ENCODE assay signal across 1 cellular context in the genomic region with DNA sequence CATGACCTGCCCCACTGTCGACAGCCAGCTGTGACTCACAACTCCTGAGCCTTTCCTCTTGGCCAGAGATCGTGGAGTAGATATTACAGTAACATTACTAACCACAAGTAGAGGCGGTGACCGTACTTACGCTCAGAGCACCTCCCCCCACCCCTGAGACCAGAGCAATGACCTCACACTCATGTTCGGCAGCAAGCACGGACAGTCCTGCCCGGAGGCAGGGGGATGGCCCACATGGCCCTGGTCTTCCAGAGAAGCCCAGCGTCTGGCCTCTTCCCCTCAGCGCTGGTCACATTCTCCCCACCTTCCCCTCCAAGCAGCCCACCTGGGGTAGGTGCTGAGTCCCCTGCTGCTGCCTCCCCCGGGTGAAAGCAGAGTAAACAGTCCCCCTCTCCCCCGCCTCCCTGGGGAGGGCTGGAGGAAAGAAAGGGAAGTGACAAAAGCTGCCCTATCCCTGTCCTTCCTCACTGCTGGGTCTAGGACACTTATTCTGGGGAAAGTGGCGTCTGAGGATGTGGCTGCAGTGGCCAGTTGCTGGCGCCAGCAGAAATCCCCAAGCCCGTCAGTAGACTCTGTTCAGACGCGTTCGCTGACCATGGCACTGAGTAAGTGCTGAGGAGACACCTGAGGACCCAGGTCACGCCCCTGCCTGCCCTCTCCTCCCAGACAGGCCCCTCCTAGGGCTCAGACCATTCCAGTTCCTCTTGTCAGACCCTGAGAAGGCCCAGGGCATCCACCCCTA.
TF ChIP-seq lines count a peak whose summit lies in the region.

No MANE protein-coding gene starts in this region.

TF ChIP-seq in HepG2, 621 proteins besides CTCF, POLR2A, EP300 and RAD21 (continued from another document and continues in another):
- TF ChIP-seq, protein P1, sequence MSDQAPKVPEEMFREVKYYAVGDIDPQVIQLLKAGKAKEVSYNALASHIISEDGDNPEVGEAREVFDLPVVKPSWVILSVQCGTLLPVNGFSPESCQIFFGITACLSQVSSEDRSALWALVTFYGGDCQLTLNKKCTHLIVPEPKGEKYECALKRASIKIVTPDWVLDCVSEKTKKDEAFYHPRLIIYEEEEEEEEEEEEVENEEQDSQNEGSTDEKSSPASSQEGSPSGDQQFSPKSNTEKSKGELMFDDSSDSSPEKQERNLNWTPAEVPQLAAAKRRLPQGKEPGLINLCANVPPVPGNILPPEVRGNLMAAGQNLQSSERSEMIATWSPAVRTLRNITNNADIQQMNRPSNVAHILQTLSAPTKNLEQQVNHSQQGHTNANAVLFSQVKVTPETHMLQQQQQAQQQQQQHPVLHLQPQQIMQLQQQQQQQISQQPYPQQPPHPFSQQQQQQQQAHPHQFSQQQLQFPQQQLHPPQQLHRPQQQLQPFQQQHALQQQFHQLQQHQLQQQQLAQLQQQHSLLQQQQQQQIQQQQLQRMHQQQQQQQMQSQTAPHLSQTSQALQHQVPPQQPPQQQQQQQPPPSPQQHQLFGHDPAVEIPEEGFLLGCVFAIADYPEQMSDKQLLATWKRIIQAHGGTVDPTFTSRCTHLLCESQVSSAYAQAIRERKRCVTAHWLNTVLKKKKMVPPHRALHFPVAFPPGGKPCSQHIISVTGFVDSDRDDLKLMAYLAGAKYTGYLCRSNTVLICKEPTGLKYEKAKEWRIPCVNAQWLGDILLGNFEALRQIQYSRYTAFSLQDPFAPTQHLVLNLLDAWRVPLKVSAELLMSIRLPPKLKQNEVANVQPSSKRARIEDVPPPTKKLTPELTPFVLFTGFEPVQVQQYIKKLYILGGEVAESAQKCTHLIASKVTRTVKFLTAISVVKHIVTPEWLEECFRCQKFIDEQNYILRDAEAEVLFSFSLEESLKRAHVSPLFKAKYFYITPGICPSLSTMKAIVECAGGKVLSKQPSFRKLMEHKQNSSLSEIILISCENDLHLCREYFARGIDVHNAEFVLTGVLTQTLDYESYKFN (CRISPR knock-in tag; conservative IDR thresholded peaks at IDR 0.05), result peak; percentile 42; the same call in 1 of the 2 replicates
- TF ChIP-seq, protein P2, sequence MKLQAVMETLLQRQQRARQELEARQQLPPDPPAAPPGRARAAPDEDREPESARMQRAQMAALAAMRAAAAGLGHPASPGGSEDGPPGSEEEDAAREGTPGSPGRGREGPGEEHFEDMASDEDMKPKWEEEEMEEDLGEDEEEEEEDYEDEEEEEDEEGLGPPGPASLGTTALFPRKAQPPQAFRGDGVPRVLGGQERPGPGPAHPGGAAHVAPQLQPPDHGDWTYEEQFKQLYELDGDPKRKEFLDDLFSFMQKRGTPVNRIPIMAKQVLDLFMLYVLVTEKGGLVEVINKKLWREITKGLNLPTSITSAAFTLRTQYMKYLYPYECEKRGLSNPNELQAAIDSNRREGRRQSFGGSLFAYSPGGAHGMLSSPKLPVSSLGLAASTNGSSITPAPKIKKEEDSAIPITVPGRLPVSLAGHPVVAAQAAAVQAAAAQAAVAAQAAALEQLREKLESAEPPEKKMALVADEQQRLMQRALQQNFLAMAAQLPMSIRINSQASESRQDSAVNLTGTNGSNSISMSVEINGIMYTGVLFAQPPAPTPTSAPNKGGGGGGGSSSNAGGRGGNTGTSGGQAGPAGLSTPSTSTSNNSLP (IDR thresholded peaks at IDR 0.05; ENCODE audit: low read depth, low read length), result peak; percentile 51; the same call in 1 of the 2 replicates
- TF ChIP-seq ELF3 (CRISPR knock-in tag; IDR thresholded peaks at IDR 0.05), result peak; percentile 85
- TF ChIP-seq, protein P3, sequence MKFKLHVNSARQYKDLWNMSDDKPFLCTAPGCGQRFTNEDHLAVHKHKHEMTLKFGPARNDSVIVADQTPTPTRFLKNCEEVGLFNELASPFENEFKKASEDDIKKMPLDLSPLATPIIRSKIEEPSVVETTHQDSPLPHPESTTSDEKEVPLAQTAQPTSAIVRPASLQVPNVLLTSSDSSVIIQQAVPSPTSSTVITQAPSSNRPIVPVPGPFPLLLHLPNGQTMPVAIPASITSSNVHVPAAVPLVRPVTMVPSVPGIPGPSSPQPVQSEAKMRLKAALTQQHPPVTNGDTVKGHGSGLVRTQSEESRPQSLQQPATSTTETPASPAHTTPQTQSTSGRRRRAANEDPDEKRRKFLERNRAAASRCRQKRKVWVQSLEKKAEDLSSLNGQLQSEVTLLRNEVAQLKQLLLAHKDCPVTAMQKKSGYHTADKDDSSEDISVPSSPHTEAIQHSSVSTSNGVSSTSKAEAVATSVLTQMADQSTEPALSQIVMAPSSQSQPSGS (CRISPR knock-in tag; IDR thresholded peaks at IDR 0.05), result peak; percentile 69; the same call in 1 of the 2 replicates
- TF ChIP-seq SMYD3 (CRISPR knock-in tag; IDR thresholded peaks at IDR 0.05), result no peak
- TF ChIP-seq, protein P4, sequence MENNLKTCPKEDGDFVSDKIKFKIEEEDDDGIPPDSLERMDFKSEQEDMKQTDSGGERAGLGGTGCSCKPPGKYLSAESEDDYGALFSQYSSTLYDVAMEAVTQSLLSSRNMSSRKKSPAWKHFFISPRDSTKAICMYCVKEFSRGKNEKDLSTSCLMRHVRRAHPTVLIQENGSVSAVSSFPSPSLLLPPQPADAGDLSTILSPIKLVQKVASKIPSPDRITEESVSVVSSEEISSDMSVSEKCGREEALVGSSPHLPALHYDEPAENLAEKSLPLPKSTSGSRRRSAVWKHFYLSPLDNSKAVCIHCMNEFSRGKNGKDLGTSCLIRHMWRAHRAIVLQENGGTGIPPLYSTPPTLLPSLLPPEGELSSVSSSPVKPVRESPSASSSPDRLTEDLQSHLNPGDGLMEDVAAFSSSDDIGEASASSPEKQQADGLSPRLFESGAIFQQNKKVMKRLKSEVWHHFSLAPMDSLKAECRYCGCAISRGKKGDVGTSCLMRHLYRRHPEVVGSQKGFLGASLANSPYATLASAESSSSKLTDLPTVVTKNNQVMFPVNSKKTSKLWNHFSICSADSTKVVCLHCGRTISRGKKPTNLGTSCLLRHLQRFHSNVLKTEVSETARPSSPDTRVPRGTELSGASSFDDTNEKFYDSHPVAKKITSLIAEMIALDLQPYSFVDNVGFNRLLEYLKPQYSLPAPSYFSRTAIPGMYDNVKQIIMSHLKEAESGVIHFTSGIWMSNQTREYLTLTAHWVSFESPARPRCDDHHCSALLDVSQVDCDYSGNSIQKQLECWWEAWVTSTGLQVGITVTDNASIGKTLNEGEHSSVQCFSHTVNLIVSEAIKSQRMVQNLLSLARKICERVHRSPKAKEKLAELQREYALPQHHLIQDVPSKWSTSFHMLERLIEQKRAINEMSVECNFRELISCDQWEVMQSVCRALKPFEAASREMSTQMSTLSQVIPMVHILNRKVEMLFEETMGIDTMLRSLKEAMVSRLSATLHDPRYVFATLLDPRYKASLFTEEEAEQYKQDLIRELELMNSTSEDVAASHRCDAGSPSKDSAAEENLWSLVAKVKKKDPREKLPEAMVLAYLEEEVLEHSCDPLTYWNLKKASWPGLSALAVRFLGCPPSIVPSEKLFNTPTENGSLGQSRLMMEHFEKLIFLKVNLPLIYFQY (CRISPR knock-in tag; IDR thresholded peaks at IDR 0.05; ENCODE audit: borderline replicate concordance), result 0 out of 2 replicates have a peak, but pooled peaks have one; percentile 15
- TF ChIP-seq ZSCAN30 (CRISPR knock-in tag; IDR thresholded peaks at IDR 0.05), result no peak
- TF ChIP-seq TCF12 (IDR thresholded peaks at IDR 0.05), result no peak
- peak; percentile 60; the same call in 1 of the 2 replicates for TF ChIP-seq TCF12 (CRISPR knock-in tag; IDR thresholded peaks at IDR 0.05)
- TF ChIP-seq, protein P5, sequence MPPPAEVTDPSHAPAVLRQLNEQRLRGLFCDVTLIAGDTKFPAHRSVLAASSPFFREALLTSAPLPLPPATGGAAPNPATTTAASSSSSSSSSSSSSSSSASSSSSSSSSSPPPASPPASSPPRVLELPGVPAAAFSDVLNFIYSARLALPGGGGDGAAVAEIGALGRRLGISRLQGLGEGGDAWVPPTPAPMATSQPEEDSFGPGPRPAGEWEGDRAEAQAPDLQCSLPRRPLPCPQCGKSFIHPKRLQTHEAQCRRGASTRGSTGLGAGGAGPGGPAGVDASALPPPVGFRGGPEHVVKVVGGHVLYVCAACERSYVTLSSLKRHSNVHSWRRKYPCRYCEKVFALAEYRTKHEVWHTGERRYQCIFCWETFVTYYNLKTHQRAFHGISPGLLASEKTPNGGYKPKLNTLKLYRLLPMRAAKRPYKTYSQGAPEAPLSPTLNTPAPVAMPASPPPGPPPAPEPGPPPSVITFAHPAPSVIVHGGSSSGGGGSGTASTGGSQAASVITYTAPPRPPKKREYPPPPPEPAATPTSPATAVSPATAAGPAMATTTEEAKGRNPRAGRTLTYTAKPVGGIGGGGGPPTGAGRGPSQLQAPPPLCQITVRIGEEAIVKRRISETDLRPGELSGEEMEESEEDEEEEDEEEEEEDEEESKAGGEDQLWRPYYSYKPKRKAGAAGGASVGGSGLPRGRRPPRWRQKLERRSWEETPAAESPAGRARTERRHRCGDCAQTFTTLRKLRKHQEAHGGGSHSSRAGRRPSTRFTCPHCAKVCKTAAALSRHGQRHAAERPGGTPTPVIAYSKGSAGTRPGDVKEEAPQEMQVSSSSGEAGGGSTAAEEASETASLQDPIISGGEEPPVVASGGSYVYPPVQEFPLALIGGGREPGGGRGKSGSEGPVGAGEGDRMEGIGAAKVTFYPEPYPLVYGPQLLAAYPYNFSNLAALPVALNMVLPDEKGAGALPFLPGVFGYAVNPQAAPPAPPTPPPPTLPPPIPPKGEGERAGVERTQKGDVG (CRISPR knock-in tag; IDR thresholded peaks at IDR 0.05; ENCODE audit: borderline replicate concordance), result no peak
- TF ChIP-seq, protein P6, sequence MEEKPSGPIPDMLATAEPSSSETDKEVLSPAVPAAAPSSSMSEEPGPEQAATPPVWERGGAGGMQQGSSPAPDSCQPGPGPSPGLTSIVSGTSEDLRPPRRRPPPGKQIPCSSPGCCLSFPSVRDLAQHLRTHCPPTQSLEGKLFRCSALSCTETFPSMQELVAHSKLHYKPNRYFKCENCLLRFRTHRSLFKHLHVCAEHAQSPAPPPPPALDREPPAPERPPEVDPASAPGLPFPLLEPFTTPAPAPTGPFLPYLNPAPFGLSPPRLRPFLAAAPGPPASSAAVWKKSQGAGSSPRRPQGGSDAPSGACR (CRISPR knock-in tag; IDR thresholded peaks at IDR 0.05), result 0 out of 2 replicates have a peak, but pooled peaks have one; percentile 57
- TF ChIP-seq MEF2D (CRISPR knock-in tag; IDR thresholded peaks at IDR 0.05), result peak; percentile 68; the same call in 1 of the 2 replicates
- TF ChIP-seq SRF (IDR thresholded peaks at IDR 0.05; ENCODE audit: low read depth, low read length), result no peak
- TF ChIP-seq MXD4 (CRISPR knock-in tag; IDR thresholded peaks at IDR 0.05), result no peak
- TF ChIP-seq ZSCAN9 (CRISPR knock-in tag; IDR thresholded peaks at IDR 0.05; ENCODE audit: borderline replicate concordance), result peak; percentile 53; the same call in 1 of the 2 replicates
- TF ChIP-seq, protein P7, sequence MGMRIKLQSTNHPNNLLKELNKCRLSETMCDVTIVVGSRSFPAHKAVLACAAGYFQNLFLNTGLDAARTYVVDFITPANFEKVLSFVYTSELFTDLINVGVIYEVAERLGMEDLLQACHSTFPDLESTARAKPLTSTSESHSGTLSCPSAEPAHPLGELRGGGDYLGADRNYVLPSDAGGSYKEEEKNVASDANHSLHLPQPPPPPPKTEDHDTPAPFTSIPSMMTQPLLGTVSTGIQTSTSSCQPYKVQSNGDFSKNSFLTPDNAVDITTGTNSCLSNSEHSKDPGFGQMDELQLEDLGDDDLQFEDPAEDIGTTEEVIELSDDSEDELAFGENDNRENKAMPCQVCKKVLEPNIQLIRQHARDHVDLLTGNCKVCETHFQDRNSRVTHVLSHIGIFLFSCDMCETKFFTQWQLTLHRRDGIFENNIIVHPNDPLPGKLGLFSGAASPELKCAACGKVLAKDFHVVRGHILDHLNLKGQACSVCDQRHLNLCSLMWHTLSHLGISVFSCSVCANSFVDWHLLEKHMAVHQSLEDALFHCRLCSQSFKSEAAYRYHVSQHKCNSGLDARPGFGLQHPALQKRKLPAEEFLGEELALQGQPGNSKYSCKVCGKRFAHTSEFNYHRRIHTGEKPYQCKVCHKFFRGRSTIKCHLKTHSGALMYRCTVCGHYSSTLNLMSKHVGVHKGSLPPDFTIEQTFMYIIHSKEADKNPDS (CRISPR knock-in tag; IDR thresholded peaks at IDR 0.05), result peak; percentile 98
- TF ChIP-seq RXRB (CRISPR knock-in tag; IDR thresholded peaks at IDR 0.05; ENCODE audit: borderline replicate concordance), result peak; percentile 90
- TF ChIP-seq ZNF577 (CRISPR knock-in tag; IDR thresholded peaks at IDR 0.05; ENCODE audit: borderline replicate concordance, low read depth), result no peak
- no peak for TF ChIP-seq ZNF777 (CRISPR knock-in tag; IDR thresholded peaks at IDR 0.05)
- TF ChIP-seq ZSCAN12 (CRISPR knock-in tag; IDR thresholded peaks at IDR 0.05), result no peak
- peak; percentile 34 for TF ChIP-seq RBM39 (IDR thresholded peaks at IDR 0.05; ENCODE audit: low read depth, low read length, poor library complexity, severe bottlenecking)
- TF ChIP-seq DMAP1 (CRISPR knock-in tag; IDR thresholded peaks at IDR 0.05), result 0 out of 2 replicates have a peak, but pooled peaks have one; percentile 40
- peak; percentile 68 for TF ChIP-seq ZBTB38 (CRISPR knock-in tag; IDR thresholded peaks at IDR 0.05)
- TF ChIP-seq, protein P8, sequence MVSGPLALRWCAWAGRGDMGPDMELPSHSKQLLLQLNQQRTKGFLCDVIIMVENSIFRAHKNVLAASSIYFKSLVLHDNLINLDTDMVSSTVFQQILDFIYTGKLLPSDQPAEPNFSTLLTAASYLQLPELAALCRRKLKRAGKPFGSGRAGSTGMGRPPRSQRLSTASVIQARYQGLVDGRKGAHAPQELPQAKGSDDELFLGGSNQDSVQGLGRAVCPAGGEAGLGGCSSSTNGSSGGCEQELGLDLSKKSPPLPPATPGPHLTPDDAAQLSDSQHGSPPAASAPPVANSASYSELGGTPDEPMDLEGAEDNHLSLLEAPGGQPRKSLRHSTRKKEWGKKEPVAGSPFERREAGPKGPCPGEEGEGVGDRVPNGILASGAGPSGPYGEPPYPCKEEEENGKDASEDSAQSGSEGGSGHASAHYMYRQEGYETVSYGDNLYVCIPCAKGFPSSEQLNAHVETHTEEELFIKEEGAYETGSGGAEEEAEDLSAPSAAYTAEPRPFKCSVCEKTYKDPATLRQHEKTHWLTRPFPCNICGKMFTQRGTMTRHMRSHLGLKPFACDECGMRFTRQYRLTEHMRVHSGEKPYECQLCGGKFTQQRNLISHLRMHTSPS (CRISPR knock-in tag; IDR thresholded peaks at IDR 0.05; ENCODE audit: low read depth), result peak; percentile 60; the same call in 1 of the 2 replicates
- peak; percentile 61 for TF ChIP-seq ASH2L (IDR thresholded peaks at IDR 0.05; ENCODE audit: insufficient read length, low read depth, low read length)
- TF ChIP-seq ZNF234 (CRISPR knock-in tag; conservative IDR thresholded peaks at IDR 0.05), result no peak
- TF ChIP-seq, protein P9, sequence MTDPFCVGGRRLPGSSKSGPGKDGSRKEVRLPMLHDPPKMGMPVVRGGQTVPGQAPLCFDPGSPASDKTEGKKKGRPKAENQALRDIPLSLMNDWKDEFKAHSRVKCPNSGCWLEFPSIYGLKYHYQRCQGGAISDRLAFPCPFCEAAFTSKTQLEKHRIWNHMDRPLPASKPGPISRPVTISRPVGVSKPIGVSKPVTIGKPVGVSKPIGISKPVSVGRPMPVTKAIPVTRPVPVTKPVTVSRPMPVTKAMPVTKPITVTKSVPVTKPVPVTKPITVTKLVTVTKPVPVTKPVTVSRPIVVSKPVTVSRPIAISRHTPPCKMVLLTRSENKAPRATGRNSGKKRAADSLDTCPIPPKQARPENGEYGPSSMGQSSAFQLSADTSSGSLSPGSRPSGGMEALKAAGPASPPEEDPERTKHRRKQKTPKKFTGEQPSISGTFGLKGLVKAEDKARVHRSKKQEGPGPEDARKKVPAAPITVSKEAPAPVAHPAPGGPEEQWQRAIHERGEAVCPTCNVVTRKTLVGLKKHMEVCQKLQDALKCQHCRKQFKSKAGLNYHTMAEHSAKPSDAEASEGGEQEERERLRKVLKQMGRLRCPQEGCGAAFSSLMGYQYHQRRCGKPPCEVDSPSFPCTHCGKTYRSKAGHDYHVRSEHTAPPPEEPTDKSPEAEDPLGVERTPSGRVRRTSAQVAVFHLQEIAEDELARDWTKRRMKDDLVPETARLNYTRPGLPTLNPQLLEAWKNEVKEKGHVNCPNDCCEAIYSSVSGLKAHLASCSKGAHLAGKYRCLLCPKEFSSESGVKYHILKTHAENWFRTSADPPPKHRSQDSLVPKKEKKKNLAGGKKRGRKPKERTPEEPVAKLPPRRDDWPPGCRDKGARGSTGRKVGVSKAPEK (CRISPR knock-in tag; IDR thresholded peaks at IDR 0.05; ENCODE audit: borderline replicate concordance), result no peak
- no peak for TF ChIP-seq ZNF33B (CRISPR knock-in tag; IDR thresholded peaks at IDR 0.05)
- peak; percentile 73 for TF ChIP-seq ERF (CRISPR knock-in tag; IDR thresholded peaks at IDR 0.05)
